ENCODE assay signal across 9 cellular contexts in the genomic region with DNA sequence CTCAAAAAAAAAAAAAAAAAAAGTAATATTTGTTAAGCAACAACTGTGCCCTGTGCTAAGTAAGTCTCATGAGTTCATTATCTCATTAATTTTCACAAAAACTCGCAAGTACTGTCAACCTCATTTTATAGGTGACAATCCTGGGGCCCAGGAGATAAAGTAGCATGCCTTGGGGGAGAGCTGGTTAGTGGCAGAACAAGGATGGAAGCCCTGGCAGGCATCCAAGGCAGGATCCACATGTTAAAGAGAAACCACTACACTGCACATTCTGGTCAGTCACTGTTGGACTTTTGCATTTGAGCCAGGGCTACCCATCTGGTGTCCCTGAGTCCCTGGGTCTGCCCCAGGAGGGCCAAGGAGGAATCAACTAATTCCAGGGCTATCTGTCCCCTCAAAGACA. TPM values are rescaled to one million over a fixed set of nuclear protein-coding genes. Genes with fewer than 3 reads are reported as not detected.
A peak's percentile ranks its signal among the peaks of the same experiment; 100 is the strongest.
DNase-seq lines count a peak whose midpoint lies in the region; ATAC-seq and TF ChIP-seq lines count a peak whose summit lies in the region.
"Had no signal": no experiment of that assay in that cellular context is flagged by ENCODE, and none has a peak within 500 bp of the region (broad histone marks: within the 10 kb centered on the region; RNA-seq: fewer than 3 reads in every experiment).

No MANE protein-coding gene starts in this region.

- H2AFZ ChIP-seq in GM23248: no peak overlapping the region

- no peaks in the 10 kb centered on the region for H3K9me3 ChIP-seq in GM23248 (ENCODE audit: low read depth)

- no peak overlapping the region for H3K9ac ChIP-seq in GM23248

- no peaks in the 10 kb centered on the region for H3K9me3 Mint-ChIP-seq in activated T-helper 17 cell treated with anti-CD3 and anti-CD28 coated beads, Interleukin-2, amount 50 U/mL, for 72 hours
- H3K9me3 Mint-ChIP-seq in nephron progenitor cell: no peaks in the 10 kb centered on the region

- no peaks in the 10 kb centered on the region for H3K27me3 ChIP-seq in GM23248 (replicated peaks; ENCODE audit: insufficient read depth)

- no peaks in the 10 kb centered on the region for H3F3A ChIP-seq in GM23248 (ENCODE audit: insufficient read depth)

- H3K4me1 ChIP-seq in GM23248 (ENCODE audit: insufficient read depth): peaks cover 9% of the 10 kb centered on the region

- peak; percentile 63 for DNase-seq in AG10803 (ENCODE audit: low read depth)
- peak; percentile 31 for DNase-seq in GM23248
- DNase-seq in left colon: peak; percentile 67 to 74
- no peak for DNase-seq in globus pallidus (ENCODE audit: low spot score)
- no peak for DNase-seq in nephron progenitor cell
- DNase-seq: central memory CD4-positive, alpha-beta T cell had no signal

- H3K4me3 ChIP-seq in AG10803 (ENCODE audit: low read length): no peak overlapping the region
- no peak overlapping the region for H3K4me3 ChIP-seq in GM23248

- H4K20me1 ChIP-seq in GM23248 (ENCODE audit: insufficient read depth): no peaks in the 10 kb centered on the region

- in situ Hi-C loops in GM23248 (cut with MboI): no loop called here

- 98 to 100% methylated on average over 1 of the region's 1 CpG for WGBS in GM23248 (ENCODE audit: low coverage in 1 of 2, low lambda C conversion rate in 2 of 2, missing lambda C conversion rate in 2 of 2), 2 experiments

- no peak overlapping the region for H3K27ac ChIP-seq in GM23248

- no peaks in the 10 kb centered on the region for H3K79me2 ChIP-seq in GM23248 (ENCODE audit: insufficient read depth)

- intact Hi-C loops in left colon (cut with DNase I, micrococcal nuclease): no loop called here

- H3K27ac Mint-ChIP-seq in activated T-helper 17 cell treated with anti-CD3 and anti-CD28 coated beads, Interleukin-2, amount 50 U/mL, for 72 hours: peak overlapping the region; percentile 76
- H3K27ac Mint-ChIP-seq in nephron progenitor cell: no peak overlapping the region

- H3K4me1 Mint-ChIP-seq in activated T-helper 17 cell treated with anti-CD3 and anti-CD28 coated beads, Interleukin-2, amount 50 U/mL, for 72 hours: peaks cover 51% of the 10 kb centered on the region
- H3K4me1 Mint-ChIP-seq in nephron progenitor cell: peaks cover 61% of the 10 kb centered on the region

- no peaks in the 10 kb centered on the region for H3K36me3 ChIP-seq in GM23248 (ENCODE audit: low read depth)

- H3K27me3 Mint-ChIP-seq in activated T-helper 17 cell treated with anti-CD3 and anti-CD28 coated beads, Interleukin-2, amount 50 U/mL, for 72 hours: no peaks in the 10 kb centered on the region
- peaks cover 3% of the 10 kb centered on the region for H3K27me3 Mint-ChIP-seq in nephron progenitor cell (ENCODE audit: low read depth, poor library complexity)

- no peaks in the 10 kb centered on the region for H3K9me2 ChIP-seq in GM23248 (ENCODE audit: insufficient read depth)

- peak overlapping the region; percentile 75 for H3K4me3 Mint-ChIP-seq in activated T-helper 17 cell treated with anti-CD3 and anti-CD28 coated beads, Interleukin-2, amount 50 U/mL, for 72 hours
- H3K4me3 Mint-ChIP-seq in nephron progenitor cell: no peak overlapping the region

- ATAC-seq in activated T-helper 17 cell treated with anti-CD3 and anti-CD28 coated beads, Interleukin-2, amount 50 U/mL, for 72 hours (replicated peaks): no peak
- ATAC-seq in left colon: no peak
- no peak for ATAC-seq in GM21528 (IDR thresholded peaks at IDR 0.05; ENCODE audit: low FRiP score, unreplicated experiment)
- no peak for ATAC-seq in HG03045 (IDR thresholded peaks at IDR 0.05; ENCODE audit: unreplicated experiment)

- no peak overlapping the region for H3K4me2 ChIP-seq in GM23248 (ENCODE audit: unreplicated experiment)

- peaks cover 9% of the 10 kb centered on the region for H3K36me3 Mint-ChIP-seq in activated T-helper 17 cell treated with anti-CD3 and anti-CD28 coated beads, Interleukin-2, amount 50 U/mL, for 72 hours (ENCODE audit: low read depth)
- no peaks in the 10 kb centered on the region for H3K36me3 Mint-ChIP-seq in nephron progenitor cell (ENCODE audit: low read depth)

- TF ChIP-seq CTCF in AG10803 (conservative IDR thresholded peaks at IDR 0.05; ENCODE audit: low read length) (no peak), nephron progenitor cell (IDR thresholded peaks at IDR 0.05) (no peak)

RNA-seq across cellular contexts. Expression of a gene that starts 54.6 kb away (rescaled TPM):
- total RNA-seq in GM23248 (2014; rRNA removed; shearing (Covaris generic)): 13.8 and 14.4 TPM in 2 replicates
- polyA plus RNA-seq in GM23248 (2016; fragmentation: Nextera tagmentation; extraction: Ambion mirVana): 71.7 and 78.2 TPM in 2 replicates
- total RNA-seq in activated T-helper 17 cell treated with anti-CD3 and anti-CD28 coated beads, Interleukin-2, amount 50 U/mL, for 72 hours: 100 to 1,000 TPM in 1 of 2 donors, 10 to 100 TPM in 1; 57.8 to 185 TPM
- total RNA-seq in left colon: 100 to 1,000 TPM; 199 to 250 TPM

Comparison
In these comparisons a context has a peak if more than half of its experiments do, and no peak if none do; other contexts are left out.
1. DNase-seq: peak in AG10803 (single experiment), GM23248 (single experiment) and left colon (2 of 2); none in globus pallidus (single experiment) and nephron progenitor cell (single experiment).